19 cellular contexts compared by ENCODE assay signal in genomic region chr14:31950331-31950730, GRCh38.
DNase-seq lines count a peak whose midpoint lies in the region; ATAC-seq and TF ChIP-seq lines count a peak whose summit lies in the region.
"Had no signal": no experiment of that assay in that cellular context is flagged by ENCODE, and none has a peak within 500 bp of the region (broad histone marks: within the 10 kb centered on the region; RNA-seq: fewer than 3 reads in every experiment).

No MANE protein-coding gene starts in this region.

- H3K36me3 ChIP-seq in GM23248 (ENCODE audit: low read depth), result no peaks in the 10 kb centered on the region
- H3K36me3 ChIP-seq in SJCRH30, result no peaks in the 10 kb centered on the region
- no peaks in the 10 kb centered on the region for H3K36me3 ChIP-seq in fibroblast of lung (ENCODE audit: control insufficient read depth, insufficient read depth, low read length)
- H3K36me3 ChIP-seq in neuron (ENCODE audit: insufficient read depth, low read length), result no peaks in the 10 kb centered on the region
- H3K36me3 ChIP-seq: tibial nerve, WERI-Rb-1 had no signal

- H3K9ac ChIP-seq in GM23248 (no peak overlapping the region), fibroblast of lung (ENCODE audit: insufficient read depth, low read length) (no peak overlapping the region)
- H3K9ac ChIP-seq: parathyroid adenoma had no signal

- H3K4me3 ChIP-seq in GM23248 (no peak overlapping the region), SJCRH30 (peak overlapping the region; percentile 42), fibroblast of lung (replicated peaks in 1 of 4; ENCODE audit: control extremely low read depth in 1 of 4, insufficient read depth in 1 of 4, low read depth in 3 of 4, low read length in 4 of 4) (no peak overlapping the region), neuron (ENCODE audit: low read length) (no peak overlapping the region)
- H3K4me3 ChIP-seq: tibial nerve had no signal

- ATAC-seq in HG02885 (IDR thresholded peaks at IDR 0.05; ENCODE audit: poor library complexity, unreplicated experiment) (no peak), HG03432 (IDR thresholded peaks at IDR 0.05; ENCODE audit: unreplicated experiment) (no peak)
- ATAC-seq: stimulated activated naive CD8-positive, alpha-beta T cell treated with anti-CD3 and anti-CD28 coated beads, Interleukin-15, Interleukin-2, amounts not matched to agents 100 U/mL and 50 U/mL, for 24 hours had no signal

- 71 to 74% methylated on average over 7 of the region's 7 CpGs for WGBS in GM23248 (ENCODE audit: low coverage in 1 of 2, low lambda C conversion rate in 2 of 2, missing lambda C conversion rate in 2 of 2), 2 experiments

- H3F3A ChIP-seq in GM23248 (ENCODE audit: insufficient read depth), result no peaks in the 10 kb centered on the region; the same call in 1 of the 2 replicates

- in situ Hi-C loops in GM23248 (cut with MboI), result no loop called here

- H4K20me1 ChIP-seq in GM23248 (ENCODE audit: insufficient read depth) (no peaks in the 10 kb centered on the region), fibroblast of lung (ENCODE audit: control insufficient read depth, extremely low read depth, insufficient read depth, low read length) (no peaks in the 10 kb centered on the region)

- H3K79me2 ChIP-seq in GM23248 (ENCODE audit: insufficient read depth) (no peaks in the 10 kb centered on the region), fibroblast of lung (ENCODE audit: control insufficient read depth, insufficient read depth, low read length) (no peaks in the 10 kb centered on the region)
- H3K79me2 ChIP-seq: parathyroid adenoma had no signal

- H2AFZ ChIP-seq in GM23248, result peak overlapping the region; percentile 43
- peak overlapping the region; percentile 0 for H2AFZ ChIP-seq in fibroblast of lung (ENCODE audit: low read length)
- peak overlapping the region; percentile 41 for H2AFZ ChIP-seq in neuron (ENCODE audit: low read depth, low read length)

- H3K4me2 ChIP-seq in GM23248 (ENCODE audit: unreplicated experiment), result no peak overlapping the region
- H3K4me2 ChIP-seq in fibroblast of lung (ENCODE audit: extremely low read depth, insufficient read depth, low read length), result peak overlapping the region; percentile 68

- H3K9me3 ChIP-seq in GM23248 (ENCODE audit: low read depth) (no peaks in the 10 kb centered on the region), SJCRH30 (replicated peaks) (no peaks in the 10 kb centered on the region), fibroblast of lung (ENCODE audit: control insufficient read depth, insufficient read depth, low read depth, low read length) (no peaks in the 10 kb centered on the region), neuron (ENCODE audit: low read length) (no peaks in the 10 kb centered on the region)
- H3K9me3 ChIP-seq: tibial nerve had no signal

- H3K27me3 ChIP-seq in GM23248 (replicated peaks; ENCODE audit: insufficient read depth) (no peaks in the 10 kb centered on the region), SJCRH30 (no peaks in the 10 kb centered on the region), fibroblast of lung (ENCODE audit: control insufficient read depth, insufficient read depth, low read length) (no peaks in the 10 kb centered on the region), neuron (ENCODE audit: insufficient read depth, low read length) (no peaks in the 10 kb centered on the region)
- H3K27me3 ChIP-seq: tibial nerve had no signal

- no peak for DNase-seq in GM23248
- DNase-seq in SJCRH30, result no peak
- no peak for DNase-seq in fibroblast of lung (ENCODE audit: low read depth in 2 of 2)
- no peak for DNase-seq in activated CD4-positive, alpha-beta T cell treated with anti-CD3 and anti-CD28 coated beads, Interleukin-2, amount 50 U/mL, for 48 hours
- no peak for DNase-seq in activated CD4-positive, alpha-beta T cell treated with anti-CD3 and anti-CD28 coated beads for 1 hour
- DNase-seq: activated CD4-positive, alpha-beta memory T cell treated with anti-CD3 and anti-CD28 coated beads for 36 hours; activated naive CD4-positive, alpha-beta T cell treated with Interleukin-2 at 50 U/mL for 16 hours; CD8-positive, alpha-beta memory T cell; KG1; MV-4-11; stimulated activated CD4-positive, alpha-beta T cell treated with anti-CD3 and anti-CD28 coated beads, Interleukin-2, amount 100 ng/mL, for 48 hours; stimulated activated naive CD8-positive, alpha-beta T cell treated with anti-CD3 and anti-CD28 coated beads, Interleukin-15, Interleukin-2, amounts not matched to agents 100 U/mL and 50 U/mL, for 24 hours had no signal

- H3K9me2 ChIP-seq in GM23248 (ENCODE audit: insufficient read depth), result no peaks in the 10 kb centered on the region

- TF ChIP-seq CTCF in fibroblast of lung (conservative IDR thresholded peaks at IDR 0.05 in 1 of 2, IDR thresholded peaks at IDR 0.05 in 1 of 2; ENCODE audit: low read depth in 1 of 2, low read length in 2 of 2), result no peak

- H3K4me1 ChIP-seq in GM23248 (ENCODE audit: insufficient read depth), result peaks cover 20% of the 10 kb centered on the region
- no peaks in the 10 kb centered on the region; the same call in 1 of the 2 replicates for H3K4me1 ChIP-seq in SJCRH30
- peaks cover 4% of the 10 kb centered on the region for H3K4me1 ChIP-seq in fibroblast of lung (ENCODE audit: control insufficient read depth, extremely low read depth, insufficient read depth, low read length)
- H3K4me1 ChIP-seq in neuron (ENCODE audit: insufficient read depth, low read length), result peaks cover 13% of the 10 kb centered on the region
- H3K4me1 ChIP-seq: parathyroid adenoma had no signal

- H3K27ac ChIP-seq in GM23248 (no peak overlapping the region), SJCRH30 (no peak overlapping the region), fibroblast of lung (ENCODE audit: insufficient read depth, low read length) (no peak overlapping the region)
- H3K27ac ChIP-seq: parathyroid adenoma, SK-N-MC had no signal
